In the genomic region with DNA sequence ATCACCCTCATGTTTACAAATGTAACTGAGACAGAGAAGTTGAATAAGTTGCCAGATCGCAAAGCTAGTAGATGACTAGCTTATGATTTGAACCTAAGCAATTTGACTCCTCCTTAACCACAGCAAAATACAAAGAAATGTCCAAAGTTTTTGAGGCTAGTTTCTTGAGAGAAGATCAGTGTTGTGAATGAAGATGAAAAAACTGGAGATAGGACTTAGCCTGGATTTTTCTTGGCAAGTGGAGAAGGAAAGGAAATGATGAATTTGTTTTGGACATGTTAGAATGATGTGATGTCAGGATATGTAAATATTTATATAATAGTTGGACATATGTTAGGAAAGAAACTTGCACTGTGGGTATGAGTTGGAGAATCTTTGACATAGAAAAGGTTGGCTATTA, we compare ENCODE assay signal across 26 cellular contexts.
DNase-seq lines count a peak whose midpoint lies in the region; ATAC-seq and TF ChIP-seq lines count a peak whose summit lies in the region.
"Had no signal": no experiment of that assay in that cellular context is flagged by ENCODE, and none has a peak within 500 bp of the region (broad histone marks: within the 10 kb centered on the region; RNA-seq: fewer than 3 reads in every experiment).

No MANE protein-coding gene starts in this region.

- H2AFZ ChIP-seq in ACC112 (ENCODE audit: low read length, unreplicated experiment) = peak overlapping the region; percentile 54
- H2AFZ ChIP-seq: neural progenitor cell had no signal

- no peaks in the 10 kb centered on the region for H3K79me2 ChIP-seq in ACC112 (ENCODE audit: control insufficient read depth, insufficient read depth, low read length, unreplicated experiment)

- H3K36me3 Mint-ChIP-seq in activated CD4-positive, alpha-beta T cell treated with anti-CD3 and anti-CD28 coated beads, Interleukin-2, amount 10 ng/mL, durations not matched to agents 24 days and 14 days (ENCODE audit: low read depth) = no peaks in the 10 kb centered on the region
- H3K36me3 Mint-ChIP-seq: CD4-positive, CD25-positive, alpha-beta regulatory T cell; mesothelial cell of epicardium had no signal

- H3K27ac Mint-ChIP-seq in activated CD4-positive, alpha-beta T cell treated with anti-CD3 and anti-CD28 coated beads, Interleukin-2, amount 10 ng/mL, durations not matched to agents 24 days and 14 days = no peak overlapping the region
- H3K27ac Mint-ChIP-seq: CD4-positive, CD25-positive, alpha-beta regulatory T cell; mesothelial cell of epicardium; neural progenitor cell; stimulated activated naive CD8-positive, alpha-beta T cell treated with anti-CD3 and anti-CD28 coated beads, Interleukin-15, Interleukin-2, amounts not matched to agents 100 ng/mL and 50 ng/mL, for 24 hours had no signal

- intact Hi-C loops in activated CD4-positive, alpha-beta T cell treated with anti-CD3 and anti-CD28 coated beads, Interleukin-2, amount 10 ng/mL, durations not matched to agents 24 days and 14 days (cut with micrococcal nuclease) = no loop called here

- H3K4me1 ChIP-seq in ACC112 (ENCODE audit: control insufficient read depth, insufficient read depth, low read length, unreplicated experiment) = peaks cover 13% of the 10 kb centered on the region
- H3K4me1 ChIP-seq: neural progenitor cell, SJSA1, upper lobe of right lung had no signal

- peaks cover 7% of the 10 kb centered on the region for H3K9me3 Mint-ChIP-seq in activated CD4-positive, alpha-beta T cell treated with anti-CD3 and anti-CD28 coated beads, Interleukin-2, amount 10 ng/mL, durations not matched to agents 24 days and 14 days
- H3K9me3 Mint-ChIP-seq: neural progenitor cell had no signal

- H3K4me1 Mint-ChIP-seq in activated CD4-positive, alpha-beta T cell treated with anti-CD3 and anti-CD28 coated beads, Interleukin-2, amount 10 ng/mL, durations not matched to agents 24 days and 14 days = no peaks in the 10 kb centered on the region
- H3K4me1 Mint-ChIP-seq: CD4-positive, CD25-positive, alpha-beta regulatory T cell; neural progenitor cell had no signal

- no peaks in the 10 kb centered on the region for H3K27me3 ChIP-seq in ACC112 (ENCODE audit: insufficient read depth, low read length)
- H3K27me3 ChIP-seq: neural progenitor cell, SJSA1, upper lobe of right lung had no signal

- H3K36me3 ChIP-seq in ACC112 (ENCODE audit: insufficient read depth, low read length) = no peaks in the 10 kb centered on the region
- H3K36me3 ChIP-seq: neural progenitor cell, SJSA1, upper lobe of right lung had no signal

- H3K27me3 Mint-ChIP-seq in activated CD4-positive, alpha-beta T cell treated with anti-CD3 and anti-CD28 coated beads, Interleukin-2, amount 10 ng/mL, durations not matched to agents 24 days and 14 days = no peaks in the 10 kb centered on the region
- H3K27me3 Mint-ChIP-seq: CD4-positive, CD25-positive, alpha-beta regulatory T cell; stimulated activated naive CD8-positive, alpha-beta T cell treated with anti-CD3 and anti-CD28 coated beads, Interleukin-15, Interleukin-2, amounts not matched to agents 100 ng/mL and 50 ng/mL, for 24 hours had no signal

- H3K4me3 Mint-ChIP-seq in activated CD4-positive, alpha-beta T cell treated with anti-CD3 and anti-CD28 coated beads, Interleukin-2, amount 10 ng/mL, durations not matched to agents 24 days and 14 days = no peak overlapping the region
- H3K4me3 Mint-ChIP-seq: CD4-positive, CD25-positive, alpha-beta regulatory T cell; mesothelial cell of epicardium; neural progenitor cell; stimulated activated naive CD8-positive, alpha-beta T cell treated with anti-CD3 and anti-CD28 coated beads, Interleukin-15, Interleukin-2, amounts not matched to agents 100 ng/mL and 50 ng/mL, for 24 hours had no signal

- no peak for TF ChIP-seq CTCF in cardiac fibroblast (IDR thresholded peaks at IDR 0.05; ENCODE audit: low read depth, low read length)

- DNase-seq in NCI-H226 (peak; percentile 54), cardiac fibroblast (ENCODE audit: low read depth in 2 of 2) (peak; percentile 51 to 89), glomerular endothelial cell (ENCODE audit: extremely low read depth, low read depth, low spot score) (peak; percentile 5), occipital lobe (lab: John Stamatoyannopoulos, UW) (no peak)
- no peak for DNase-seq in activated CD4-positive, alpha-beta T cell treated with anti-CD3 and anti-CD28 coated beads, Interleukin-2, amount 10 ng/mL, durations not matched to agents 24 days and 14 days
- DNase-seq: ACHN; activated CD4-positive, CD25-positive, alpha-beta regulatory T cell treated with anti-CD3 and anti-CD28 coated beads, Interleukin-2, amount 50 U/mL, for 72 hours; activated effector memory CD4-positive, alpha-beta T cell treated with Interleukin-2 at 50 U/mL for 16 hours; amniotic stem cell; CD4-positive, CD25-positive, alpha-beta regulatory T cell; DMS153; hippocampal formation; kidney; MM.1S; NCI-H1694 treated with DMSO at 0.1 percent for 48 hours; NCI-H446 treated with DMSO at 0.1 percent for 48 hours; T-helper 9 cell; upper lobe of right lung had no signal

- H3K27ac ChIP-seq in ACC112 (ENCODE audit: low read depth, low read length) = peak overlapping the region; percentile 85
- H3K27ac ChIP-seq: coronary artery, neural progenitor cell, SJSA1, upper lobe of right lung had no signal

- peak overlapping the region; percentile 42; the same call in 1 of the 2 replicates for H3K4me3 ChIP-seq in ACC112 (ENCODE audit: low read depth, low read length)
- H3K4me3 ChIP-seq in cardiac fibroblast (replicated peaks in 1 of 2; ENCODE audit: low read depth in 2 of 2, low read length in 2 of 2) = no peak overlapping the region
- H3K4me3 ChIP-seq: coronary artery, neural progenitor cell, SJSA1, upper lobe of right lung had no signal

- ATAC-seq in GM18858 (IDR thresholded peaks at IDR 0.05; ENCODE audit: unreplicated experiment) (no peak), HG03175 (IDR thresholded peaks at IDR 0.05; ENCODE audit: unreplicated experiment) (no peak)
- ATAC-seq: upper lobe of right lung had no signal

Comparison
In these comparisons a context has a peak if more than half of its experiments do, and no peak if none do; other contexts are left out.
1. DNase-seq: peak in NCI-H226 (single experiment), cardiac fibroblast (2 of 2) and glomerular endothelial cell (single experiment); none in activated CD4-positive, alpha-beta T cell treated with anti-CD3 and anti-CD28 coated beads, Interleukin-2, amount 10 ng/mL, durations not matched to agents 24 days and 14 days (single experiment) and occipital lobe (single experiment).